ENCODE assay signal across 8 cellular contexts in genomic region chr12:107759410-107759809, GRCh38. TPM values are rescaled to one million over a fixed set of nuclear protein-coding genes. Genes with fewer than 3 reads are reported as not detected.
DNase-seq lines count a peak whose midpoint lies in the region; ATAC-seq and TF ChIP-seq lines count a peak whose summit lies in the region.

No MANE protein-coding gene starts in this region.

- no peak for TF ChIP-seq CTCF in PC-9 (conservative IDR thresholded peaks at IDR 0.05)
- no peak for TF ChIP-seq CTCF in mammary epithelial cell (conservative IDR thresholded peaks at IDR 0.05 in 1 of 2, IDR thresholded peaks at IDR 0.05 in 1 of 2; ENCODE audit: extremely low read depth in 1 of 2, insufficient read depth in 1 of 2, low read depth in 1 of 2, low read length in 2 of 2)

- H3F3A ChIP-seq in PC-9 (ENCODE audit: insufficient read depth, low read depth), result peaks cover 15% of the 10 kb centered on the region

- H3K27me3 ChIP-seq in PC-9 (ENCODE audit: insufficient read depth, low read depth) (no peaks in the 10 kb centered on the region), mammary epithelial cell (ENCODE audit: insufficient read depth, low read length) (no peaks in the 10 kb centered on the region)

- intact Hi-C loops in PC-9 (cut with micrococcal nuclease; ENCODE audit: unreplicated experiment), result no loop called here
- intact Hi-C loops in mammary epithelial cell (cut with micrococcal nuclease), result no loop called here

- peak; percentile 78 for DNase-seq in AG08396 (ENCODE audit: low spot score)
- peak; percentile 86 for DNase-seq in H4 (ENCODE audit: low spot score)
- DNase-seq in PC-9, result peak; percentile 13 to 72
- DNase-seq in mammary epithelial cell, result peak; percentile 89
- DNase-seq in NCI-H345 treated with DMSO at 0.1 percent for 48 hours (lab: John Stamatoyannopoulos, UW; ENCODE audit: unreplicated experiment), result no peak

- H2AFZ ChIP-seq in PC-9, result no peak overlapping the region
- no peak overlapping the region for H2AFZ ChIP-seq in mammary epithelial cell (ENCODE audit: low read depth, low read length)

- no peak for ATAC-seq in HG03565 (IDR thresholded peaks at IDR 0.05; ENCODE audit: unreplicated experiment)
- ATAC-seq in GM21737 (IDR thresholded peaks at IDR 0.05; ENCODE audit: unreplicated experiment), result no peak

- peaks cover 33% of the 10 kb centered on the region for H3K36me3 ChIP-seq in PC-9 (ENCODE audit: low read depth)
- H3K36me3 ChIP-seq in mammary epithelial cell (ENCODE audit: insufficient read depth, low read length), result peaks cover 21% of the 10 kb centered on the region
- peaks cover 40% of the 10 kb centered on the region for H3K36me3 ChIP-seq in mesodermal cell (ENCODE audit: control insufficient read depth, insufficient read depth, low read length)

- BruUV-seq in PC-9 (replicated peaks; lab: Mats Ljungman, UMichigan) (no TSS peak), mammary epithelial cell (replicated peaks; lab: Mats Ljungman, UMichigan) (no TSS peak)

- peak overlapping the region; percentile 88 for H3K9ac ChIP-seq in mammary epithelial cell (ENCODE audit: insufficient read depth, low read length)

- POLR2A ChIA-PET in PC-9 (lab: Charles Lee; ENCODE audit: unreplicated experiment), result no interaction called here

- in situ Hi-C loops in mammary epithelial cell (cut with MboI; ENCODE audit: low sequenced_read_pairs in 2 of 2), result no loop called here

- H3K27ac ChIP-seq in PC-9 (peak overlapping the region; percentile 17; the same call in 1 of the 2 replicates), mammary epithelial cell (ENCODE audit: insufficient read depth, low read depth, low read length) (peak overlapping the region; percentile 90), mesodermal cell (ENCODE audit: low read depth, low read length, severe bottlenecking) (peak overlapping the region; percentile 62)

- H3K9me2 ChIP-seq in PC-9 (ENCODE audit: insufficient read depth), result no peaks in the 10 kb centered on the region

- dilution Hi-C loops in mammary epithelial cell (cut with HindIII; ENCODE audit: low sequenced_read_pairs), result no loop called here

- H3K4me3 ChIP-seq in PC-9 (peak overlapping the region; percentile 95), mammary epithelial cell (replicated peaks in 1 of 3; ENCODE audit: insufficient read depth in 1 of 3, low read depth in 2 of 3, low read length in 3 of 3) (peak overlapping the region; percentile 63 to 92 (median 71)), mesodermal cell (ENCODE audit: extremely low read depth, insufficient read depth, low read length, poor library complexity, severe bottlenecking) (peak overlapping the region; percentile 76)

- H3K9me3 ChIP-seq in PC-9 (ENCODE audit: insufficient read depth, low read depth) (no peaks in the 10 kb centered on the region), mammary epithelial cell (replicated peaks; ENCODE audit: insufficient read depth, low read length) (no peaks in the 10 kb centered on the region), mesodermal cell (ENCODE audit: control insufficient read depth, low read length) (no peaks in the 10 kb centered on the region)

- CTCF ChIA-PET in PC-9 (lab: Charles Lee) (interaction anchor here (0.6 kb wide), 1 partner anchor 83 kb away, joined by 3 read pairs; no protein-coding TSS in a partner anchor), mammary epithelial cell (lab: Charles Lee; ENCODE audit: low non-redundant PET) (no interaction called here)

- H3K4me1 ChIP-seq in PC-9 (replicated peaks; ENCODE audit: insufficient read depth) (peaks cover 26% of the 10 kb centered on the region), mammary epithelial cell (ENCODE audit: insufficient read depth, low read length) (peaks cover 21% of the 10 kb centered on the region), mesodermal cell (ENCODE audit: control insufficient read depth, insufficient read depth, low read length, poor library complexity, severe bottlenecking) (peaks cover 7% of the 10 kb centered on the region)

- H3K79me2 ChIP-seq in PC-9 (ENCODE audit: low read depth), result peaks cover 40% of the 10 kb centered on the region
- H3K79me2 ChIP-seq in mammary epithelial cell (ENCODE audit: insufficient read depth, low read length), result peaks cover 55% of the 10 kb centered on the region

- 6% methylated on average over 3 of the region's 3 CpGs for WGBS in mammary epithelial cell (ENCODE audit: low coverage, missing lambda C conversion rate)
- WGBS in mesodermal cell (ENCODE audit: insufficient coverage in 2 of 2), 2 experiments, result 20% methylated on average over 1 of the region's 3 CpGs; no CpG with 5 or more reads in 1 of the 2 experiments

- H3K4me2 ChIP-seq in PC-9, result peak overlapping the region; percentile 98
- H3K4me2 ChIP-seq in mammary epithelial cell (ENCODE audit: insufficient read depth, low read depth, low read length), result peak overlapping the region; percentile 95

- H4K20me1 ChIP-seq in PC-9 (ENCODE audit: insufficient read depth), result peaks cover 6% of the 10 kb centered on the region; the same call in 1 of the 2 replicates
- H4K20me1 ChIP-seq in mammary epithelial cell (ENCODE audit: insufficient read depth, low read length), result no peaks in the 10 kb centered on the region

RNA-seq across cellular contexts. Expression of gene PRDM4, which starts 1.5 kb away (rescaled TPM):
- total RNA-seq in H4 (2014; rRNA removed; shearing (Covaris generic)), result 20.3 and 35.0 TPM in 2 replicates
- 21.6 and 28.7 TPM in 2 replicates for total RNA-seq in PC-9 (2021)
- 10 to 100 TPM; 25.3 to 32.3 TPM for total RNA-seq in mammary epithelial cell
- 18.4 TPM for polyA plus RNA-seq in mammary epithelial cell
- polyA minus RNA-seq in mammary epithelial cell, result 47.1 TPM
- polyA plus RNA-seq in mesodermal cell (2013, experiment 1 of 2), result 18.1 TPM
- polyA plus RNA-seq in mesodermal cell (2013, experiment 2 of 2), result 18.9 TPM

RNA-seq across cellular contexts. Expression of gene ASCL4, which starts 15.1 kb away (rescaled TPM):
- not detected in 2 replicates for total RNA-seq in H4 (2014; rRNA removed; shearing (Covaris generic))
- total RNA-seq in PC-9 (2021), result not detected in 2 replicates
- total RNA-seq in mammary epithelial cell, result not detected
- polyA plus RNA-seq in mammary epithelial cell, result not detected
- not detected for polyA minus RNA-seq in mammary epithelial cell
- polyA plus RNA-seq in mesodermal cell (2013, experiment 1 of 2), result not detected
- not detected for polyA plus RNA-seq in mesodermal cell (2013, experiment 2 of 2)

Comparison
In these comparisons a context has a peak if more than half of its experiments do, and no peak if none do; other contexts are left out.
1. H3K27ac ChIP-seq: peak in every context shown above with its lines; median percentile 90 in mammary epithelial cell; 62 in mesodermal cell; 17 in PC-9.